In the genomic region with DNA sequence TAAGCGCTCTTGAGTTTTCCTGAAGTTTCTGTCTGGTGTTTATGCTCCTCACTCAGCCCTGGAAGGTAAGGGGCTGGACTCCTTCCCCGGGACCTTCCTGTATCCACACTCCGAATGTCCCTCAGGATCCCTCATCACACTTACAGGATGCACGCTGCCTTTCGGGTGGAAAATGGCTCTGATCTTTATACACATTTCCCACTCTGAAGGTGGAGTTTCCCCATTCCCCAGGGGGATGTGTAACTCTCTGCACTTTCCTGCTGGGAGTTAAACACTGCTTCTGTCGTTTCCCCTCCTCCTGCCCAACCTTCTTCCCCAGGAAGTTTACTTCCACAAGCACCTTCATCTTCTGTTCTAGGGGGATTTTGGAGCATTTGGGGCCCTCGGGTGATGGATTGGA, we compare ENCODE assay signal across 1 cellular context.
TF ChIP-seq lines count a peak whose summit lies in the region.

No MANE protein-coding gene starts in this region.

TF ChIP-seq in HepG2, 621 proteins besides CTCF, POLR2A, EP300 and RAD21 (continued from another document):
- TF ChIP-seq, protein P1, sequence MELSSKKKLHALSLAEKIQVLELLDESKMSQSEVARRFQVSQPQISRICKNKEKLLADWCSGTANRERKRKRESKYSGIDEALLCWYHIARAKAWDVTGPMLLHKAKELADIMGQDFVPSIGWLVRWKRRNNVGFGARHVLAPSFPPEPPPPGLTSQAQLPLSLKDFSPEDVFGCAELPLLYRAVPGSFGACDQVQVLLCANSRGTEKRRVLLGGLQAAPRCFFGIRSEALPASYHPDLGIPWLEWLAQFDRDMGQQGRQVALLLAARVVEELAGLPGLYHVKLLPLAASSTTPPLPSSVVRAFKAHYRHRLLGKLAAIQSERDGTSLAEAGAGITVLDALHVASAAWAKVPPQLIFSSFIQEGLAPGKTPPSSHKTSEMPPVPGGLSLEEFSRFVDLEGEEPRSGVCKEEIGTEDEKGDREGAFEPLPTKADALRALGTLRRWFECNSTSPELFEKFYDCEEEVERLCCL (CRISPR knock-in tag; IDR thresholded peaks at IDR 0.05; ENCODE audit: borderline replicate concordance): no peak
- TF ChIP-seq, protein P2, sequence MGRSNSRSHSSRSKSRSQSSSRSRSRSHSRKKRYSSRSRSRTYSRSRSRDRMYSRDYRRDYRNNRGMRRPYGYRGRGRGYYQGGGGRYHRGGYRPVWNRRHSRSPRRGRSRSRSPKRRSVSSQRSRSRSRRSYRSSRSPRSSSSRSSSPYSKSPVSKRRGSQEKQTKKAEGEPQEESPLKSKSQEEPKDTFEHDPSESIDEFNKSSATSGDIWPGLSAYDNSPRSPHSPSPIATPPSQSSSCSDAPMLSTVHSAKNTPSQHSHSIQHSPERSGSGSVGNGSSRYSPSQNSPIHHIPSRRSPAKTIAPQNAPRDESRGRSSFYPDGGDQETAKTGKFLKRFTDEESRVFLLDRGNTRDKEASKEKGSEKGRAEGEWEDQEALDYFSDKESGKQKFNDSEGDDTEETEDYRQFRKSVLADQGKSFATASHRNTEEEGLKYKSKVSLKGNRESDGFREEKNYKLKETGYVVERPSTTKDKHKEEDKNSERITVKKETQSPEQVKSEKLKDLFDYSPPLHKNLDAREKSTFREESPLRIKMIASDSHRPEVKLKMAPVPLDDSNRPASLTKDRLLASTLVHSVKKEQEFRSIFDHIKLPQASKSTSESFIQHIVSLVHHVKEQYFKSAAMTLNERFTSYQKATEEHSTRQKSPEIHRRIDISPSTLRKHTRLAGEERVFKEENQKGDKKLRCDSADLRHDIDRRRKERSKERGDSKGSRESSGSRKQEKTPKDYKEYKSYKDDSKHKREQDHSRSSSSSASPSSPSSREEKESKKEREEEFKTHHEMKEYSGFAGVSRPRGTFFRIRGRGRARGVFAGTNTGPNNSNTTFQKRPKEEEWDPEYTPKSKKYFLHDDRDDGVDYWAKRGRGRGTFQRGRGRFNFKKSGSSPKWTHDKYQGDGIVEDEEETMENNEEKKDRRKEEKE (IDR thresholded peaks at IDR 0.05): no peak
- TF ChIP-seq ZNF563 (CRISPR knock-in tag; IDR thresholded peaks at IDR 0.05) (no peak), ZNF329 (CRISPR knock-in tag; IDR thresholded peaks at IDR 0.05; ENCODE audit: low read depth) (no peak), ZNF263 (CRISPR knock-in tag; IDR thresholded peaks at IDR 0.05) (no peak)
- TF ChIP-seq, protein P3, sequence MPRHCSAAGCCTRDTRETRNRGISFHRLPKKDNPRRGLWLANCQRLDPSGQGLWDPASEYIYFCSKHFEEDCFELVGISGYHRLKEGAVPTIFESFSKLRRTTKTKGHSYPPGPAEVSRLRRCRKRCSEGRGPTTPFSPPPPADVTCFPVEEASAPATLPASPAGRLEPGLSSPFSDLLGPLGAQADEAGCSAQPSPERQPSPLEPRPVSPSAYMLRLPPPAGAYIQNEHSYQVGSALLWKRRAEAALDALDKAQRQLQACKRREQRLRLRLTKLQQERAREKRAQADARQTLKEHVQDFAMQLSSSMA (CRISPR knock-in tag; IDR thresholded peaks at IDR 0.05): no peak
- TF ChIP-seq, protein P4, sequence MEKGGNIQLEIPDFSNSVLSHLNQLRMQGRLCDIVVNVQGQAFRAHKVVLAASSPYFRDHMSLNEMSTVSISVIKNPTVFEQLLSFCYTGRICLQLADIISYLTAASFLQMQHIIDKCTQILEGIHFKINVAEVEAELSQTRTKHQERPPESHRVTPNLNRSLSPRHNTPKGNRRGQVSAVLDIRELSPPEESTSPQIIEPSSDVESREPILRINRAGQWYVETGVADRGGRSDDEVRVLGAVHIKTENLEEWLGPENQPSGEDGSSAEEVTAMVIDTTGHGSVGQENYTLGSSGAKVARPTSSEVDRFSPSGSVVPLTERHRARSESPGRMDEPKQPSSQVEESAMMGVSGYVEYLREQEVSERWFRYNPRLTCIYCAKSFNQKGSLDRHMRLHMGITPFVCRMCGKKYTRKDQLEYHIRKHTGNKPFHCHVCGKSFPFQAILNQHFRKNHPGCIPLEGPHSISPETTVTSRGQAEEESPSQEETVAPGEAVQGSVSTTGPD (CRISPR knock-in tag; IDR thresholded peaks at IDR 0.05): no peak
- TF ChIP-seq, protein P5, sequence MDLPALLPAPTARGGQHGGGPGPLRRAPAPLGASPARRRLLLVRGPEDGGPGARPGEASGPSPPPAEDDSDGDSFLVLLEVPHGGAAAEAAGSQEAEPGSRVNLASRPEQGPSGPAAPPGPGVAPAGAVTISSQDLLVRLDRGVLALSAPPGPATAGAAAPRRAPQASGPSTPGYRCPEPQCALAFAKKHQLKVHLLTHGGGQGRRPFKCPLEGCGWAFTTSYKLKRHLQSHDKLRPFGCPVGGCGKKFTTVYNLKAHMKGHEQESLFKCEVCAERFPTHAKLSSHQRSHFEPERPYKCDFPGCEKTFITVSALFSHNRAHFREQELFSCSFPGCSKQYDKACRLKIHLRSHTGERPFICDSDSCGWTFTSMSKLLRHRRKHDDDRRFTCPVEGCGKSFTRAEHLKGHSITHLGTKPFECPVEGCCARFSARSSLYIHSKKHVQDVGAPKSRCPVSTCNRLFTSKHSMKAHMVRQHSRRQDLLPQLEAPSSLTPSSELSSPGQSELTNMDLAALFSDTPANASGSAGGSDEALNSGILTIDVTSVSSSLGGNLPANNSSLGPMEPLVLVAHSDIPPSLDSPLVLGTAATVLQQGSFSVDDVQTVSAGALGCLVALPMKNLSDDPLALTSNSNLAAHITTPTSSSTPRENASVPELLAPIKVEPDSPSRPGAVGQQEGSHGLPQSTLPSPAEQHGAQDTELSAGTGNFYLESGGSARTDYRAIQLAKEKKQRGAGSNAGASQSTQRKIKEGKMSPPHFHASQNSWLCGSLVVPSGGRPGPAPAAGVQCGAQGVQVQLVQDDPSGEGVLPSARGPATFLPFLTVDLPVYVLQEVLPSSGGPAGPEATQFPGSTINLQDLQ (CRISPR knock-in tag; IDR thresholded peaks at IDR 0.05): no peak
- TF ChIP-seq, protein P6, sequence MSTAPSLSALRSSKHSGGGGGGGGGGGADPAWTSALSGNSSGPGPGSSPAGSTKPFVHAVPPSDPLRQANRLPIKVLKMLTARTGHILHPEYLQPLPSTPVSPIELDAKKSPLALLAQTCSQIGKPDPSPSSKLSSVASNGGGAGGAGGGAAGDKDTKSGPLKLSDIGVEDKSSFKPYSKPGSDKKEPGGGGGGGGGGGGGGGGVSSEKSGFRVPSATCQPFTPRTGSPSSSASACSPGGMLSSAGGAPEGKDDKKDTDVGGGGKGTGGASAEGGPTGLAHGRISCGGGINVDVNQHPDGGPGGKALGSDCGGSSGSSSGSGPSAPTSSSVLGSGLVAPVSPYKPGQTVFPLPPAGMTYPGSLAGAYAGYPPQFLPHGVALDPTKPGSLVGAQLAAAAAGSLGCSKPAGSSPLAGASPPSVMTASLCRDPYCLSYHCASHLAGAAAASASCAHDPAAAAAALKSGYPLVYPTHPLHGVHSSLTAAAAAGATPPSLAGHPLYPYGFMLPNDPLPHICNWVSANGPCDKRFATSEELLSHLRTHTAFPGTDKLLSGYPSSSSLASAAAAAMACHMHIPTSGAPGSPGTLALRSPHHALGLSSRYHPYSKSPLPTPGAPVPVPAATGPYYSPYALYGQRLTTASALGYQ (CRISPR knock-in tag; IDR thresholded peaks at IDR 0.05): no peak
